In genomic region chr5:140113180-140113698, GRCh38 we compare ENCODE assay signal across 7 cellular contexts. TPM values are rescaled to one million over a fixed set of nuclear protein-coding genes. Genes with fewer than 3 reads are reported as not detected.
A peak's percentile ranks its signal among the peaks of the same experiment; 100 is the strongest.
DNase-seq lines count a peak whose midpoint lies in the region; ATAC-seq, FAIRE-seq and TF ChIP-seq lines count a peak whose summit lies in the region.

No MANE protein-coding gene starts in this region.

- peak overlapping the region; percentile 90 for H3K27ac Mint-ChIP-seq in stimulated activated effector memory CD8-positive, alpha-beta T cell treated with anti-CD3 and anti-CD28 coated beads, Interleukin-12 subunit alpha, Interleukin-12 subunit beta, amount 100 ng/mL, for 72 hours

- H3K36me3 ChIP-seq in Peyer's patch (no peaks in the 10 kb centered on the region), breast epithelium (no peaks in the 10 kb centered on the region), keratinocyte (ENCODE audit: control insufficient read depth in 2 of 2, extremely low read depth in 1 of 2, insufficient read depth in 2 of 2, low read length in 2 of 2) (no peaks in the 10 kb centered on the region)

- H3K79me2 ChIP-seq in keratinocyte (ENCODE audit: control insufficient read depth, insufficient read depth, low read length): peaks cover 85% of the 10 kb centered on the region

- H2AFZ ChIP-seq in keratinocyte (ENCODE audit: control insufficient read depth, low read length): peak overlapping the region; percentile 72

- dilution Hi-C loops in keratinocyte (cut with MboI; ENCODE audit: extremely low pct_ligation_motif_present, low sequenced_read_pairs): no loop called here

- peaks cover 26% of the 10 kb centered on the region for H3K36me3 Mint-ChIP-seq in stimulated activated effector memory CD8-positive, alpha-beta T cell treated with anti-CD3 and anti-CD28 coated beads, Interleukin-12 subunit alpha, Interleukin-12 subunit beta, amount 100 ng/mL, for 72 hours

- H3K27me3 ChIP-seq in Peyer's patch (no peaks in the 10 kb centered on the region), breast epithelium (no peaks in the 10 kb centered on the region), keratinocyte (ENCODE audit: control insufficient read depth, extremely low read depth, insufficient read depth, low read length) (no peaks in the 10 kb centered on the region)

- peaks cover 69% of the 10 kb centered on the region for H3K4me1 Mint-ChIP-seq in stimulated activated effector memory CD8-positive, alpha-beta T cell treated with anti-CD3 and anti-CD28 coated beads, Interleukin-12 subunit alpha, Interleukin-12 subunit beta, amount 100 ng/mL, for 72 hours

- ATAC-seq in GM21381 (IDR thresholded peaks at IDR 0.05; ENCODE audit: unreplicated experiment) (peak; percentile 1), HG02970 (IDR thresholded peaks at IDR 0.05; ENCODE audit: low FRiP score, unreplicated experiment) (no peak)
- ATAC-seq in stimulated activated effector memory CD8-positive, alpha-beta T cell treated with anti-CD3 and anti-CD28 coated beads, Interleukin-12 subunit alpha, Interleukin-12 subunit beta, amount 100 ng/mL, for 72 hours: no peak

- peak overlapping the region; percentile 77 to 95 (median 88) for H3K4me3 ChIP-seq in Peyer's patch
- peak overlapping the region; percentile 84 to 98 (median 88) for H3K4me3 ChIP-seq in breast epithelium
- peak overlapping the region; percentile 58 to 80 (median 60) for H3K4me3 ChIP-seq in keratinocyte (ENCODE audit: control insufficient read depth in 2 of 3, extremely low read depth in 1 of 3, insufficient read depth in 2 of 3, low read depth in 1 of 3, low read length in 3 of 3)

- H3K9me3 Mint-ChIP-seq in stimulated activated effector memory CD8-positive, alpha-beta T cell treated with anti-CD3 and anti-CD28 coated beads, Interleukin-12 subunit alpha, Interleukin-12 subunit beta, amount 100 ng/mL, for 72 hours: no peaks in the 10 kb centered on the region

- TF ChIP-seq POLR2A in Peyer's patch (IDR thresholded peaks at IDR 0.05): no peak
- TF ChIP-seq POLR2A in breast epithelium (IDR thresholded peaks at IDR 0.05): no peak

- H3K9me3 ChIP-seq in Peyer's patch (no peaks in the 10 kb centered on the region), breast epithelium (no peaks in the 10 kb centered on the region), keratinocyte (ENCODE audit: control insufficient read depth, low read depth, low read length) (no peaks in the 10 kb centered on the region)

- no peaks in the 10 kb centered on the region for H3K9me1 ChIP-seq in keratinocyte (ENCODE audit: control insufficient read depth, extremely low read depth, insufficient read depth, low read length)

- H3K4me1 ChIP-seq in Peyer's patch (peaks cover 0 to 46% (median 17%) of the 10 kb centered on the region in 4 donors), breast epithelium (peaks cover 0 to 19% of the 10 kb centered on the region in 2 donors), keratinocyte (ENCODE audit: control insufficient read depth, extremely low read depth, insufficient read depth, low read length) (peaks cover 19% of the 10 kb centered on the region)

- H4K20me1 ChIP-seq in keratinocyte (ENCODE audit: control insufficient read depth, extremely low read depth, insufficient read depth, low read length): no peaks in the 10 kb centered on the region

- peak overlapping the region; percentile 83 for H3K4me3 Mint-ChIP-seq in stimulated activated effector memory CD8-positive, alpha-beta T cell treated with anti-CD3 and anti-CD28 coated beads, Interleukin-12 subunit alpha, Interleukin-12 subunit beta, amount 100 ng/mL, for 72 hours

- DNase-seq in Peyer's patch (peak in 2 of 3 donors; percentile 51 to 53), breast epithelium (ENCODE audit: low spot score in 2 of 2) (no peak), keratinocyte (ENCODE audit: low read depth, low spot score) (no peak), NCI-H1694 (lab: John Stamatoyannopoulos, UW) (no peak)
- no peak for DNase-seq in stimulated activated effector memory CD8-positive, alpha-beta T cell treated with anti-CD3 and anti-CD28 coated beads, Interleukin-12 subunit alpha, Interleukin-12 subunit beta, amount 100 ng/mL, for 72 hours (ENCODE audit: low spot score in 2 of 2)

- intact Hi-C loops in breast epithelium (cut with DNase I; ENCODE audit: low total_unique reads): no loop called here

- peak overlapping the region; percentile 83 for H3K9ac ChIP-seq in keratinocyte (ENCODE audit: control insufficient read depth, extremely low read depth, insufficient read depth, low read length)

- H3K27ac ChIP-seq in Peyer's patch: peak overlapping the region; percentile 89 to 99 (median 92)
- peak overlapping the region; percentile 95 to 99 for H3K27ac ChIP-seq in breast epithelium
- H3K27ac ChIP-seq in keratinocyte (ENCODE audit: control insufficient read depth, insufficient read depth, low read length): peak overlapping the region; percentile 50

- TF ChIP-seq CTCF in Peyer's patch (IDR thresholded peaks at IDR 0.05) (no peak), breast epithelium (IDR thresholded peaks at IDR 0.05) (no peak), keratinocyte (optimal IDR thresholded peaks at IDR 0.05 in 1 of 3, IDR thresholded peaks at IDR 0.05 in 1 of 3, conservative IDR thresholded peaks at IDR 0.05 in 1 of 3; ENCODE audit: extremely low read depth in 1 of 3, insufficient read depth in 2 of 3, low read length in 3 of 3) (no peak)

- peak overlapping the region; percentile 60 for H3K4me2 ChIP-seq in keratinocyte (ENCODE audit: control insufficient read depth, extremely low read depth, insufficient read depth, low read depth, low read length)

- no peak for FAIRE-seq in keratinocyte (lab: Jason Lieb, UNC)

RNA-seq across cellular contexts. Expression of gene PURA, which starts 0.7 kb away (rescaled TPM):
- total RNA-seq in Peyer's patch (10 to 100 TPM; 22.2 to 24.7 (median 22.7) TPM), breast epithelium (10 to 100 TPM; 27.9 to 33.8 (median 30.1) TPM)
- polyA plus RNA-seq in keratinocyte: 2.2 to 4.1 TPM (median 3.0 TPM) in 3 replicates
- polyA plus RNA-seq in keratinocyte (2011; ENCODE audit: low read depth): 4.8 TPM
- 2.1 and 2.9 TPM in 2 replicates for polyA plus RNA-seq in keratinocyte (2011; cell fraction: cytosol; rRNA removed)
- 3.1 and 4.3 TPM in 2 replicates for polyA plus RNA-seq in keratinocyte (2011; cell fraction: nucleus; rRNA removed)
- 4.9 and 5.4 TPM in 2 replicates for polyA plus RNA-seq in keratinocyte (2012; ENCODE audit: low replicate concordance)
- polyA minus RNA-seq in keratinocyte: 1.6 to 6.1 TPM (median 2.9 TPM) in 3 replicates
- 5.2 TPM for polyA minus RNA-seq in keratinocyte (2011; cell fraction: cytosol; rRNA and poly(A)+ RNA removed)
- 5.6 and 9.9 TPM in 2 replicates for polyA minus RNA-seq in keratinocyte (2011; cell fraction: nucleus; rRNA and poly(A)+ RNA removed)

RNA-seq across cellular contexts. Expression of gene IGIP, which starts 12.5 kb away (rescaled TPM):
- 10 to 100 TPM; 10.2 to 16.5 (median 12.4) TPM for total RNA-seq in Peyer's patch
- total RNA-seq in breast epithelium: 10 to 100 TPM; 19.0 to 23.1 (median 21.8) TPM
- polyA plus RNA-seq in keratinocyte: 0.69 to 1.5 TPM (median 1.3 TPM) in 3 replicates
- polyA plus RNA-seq in keratinocyte (2011; ENCODE audit: low read depth): 1.7 TPM
- polyA plus RNA-seq in keratinocyte (2011; cell fraction: cytosol; rRNA removed): 0.53 and 0.91 TPM in 2 replicates
- polyA plus RNA-seq in keratinocyte (2011; cell fraction: nucleus; rRNA removed): 3.2 and 4.5 TPM in 2 replicates
- polyA plus RNA-seq in keratinocyte (2012; ENCODE audit: low replicate concordance): 1.3 and 4.8 TPM in 2 replicates
- polyA minus RNA-seq in keratinocyte: 0.59 to 2.9 TPM (median 2.5 TPM) in 3 replicates
- 1.5 TPM for polyA minus RNA-seq in keratinocyte (2011; cell fraction: cytosol; rRNA and poly(A)+ RNA removed)
- 2.0 and 5.0 TPM in 2 replicates for polyA minus RNA-seq in keratinocyte (2011; cell fraction: nucleus; rRNA and poly(A)+ RNA removed)

Comparison
In these comparisons a context has a peak if more than half of its experiments do, and no peak if none do; other contexts are left out.
1. DNase-seq: peak in Peyer's patch (2 of 3); none in breast epithelium (0 of 2), keratinocyte (single experiment), stimulated activated effector memory CD8-positive, alpha-beta T cell treated with anti-CD3 and anti-CD28 coated beads, Interleukin-12 subunit alpha, Interleukin-12 subunit beta, amount 100 ng/mL, for 72 hours (0 of 2) and NCI-H1694 (single experiment).
2. Peak in every context shown above with its lines, with median percentiles within 50 percentile points of each other: H3K27ac ChIP-seq and H3K4me3 ChIP-seq.